In the genomic region with DNA sequence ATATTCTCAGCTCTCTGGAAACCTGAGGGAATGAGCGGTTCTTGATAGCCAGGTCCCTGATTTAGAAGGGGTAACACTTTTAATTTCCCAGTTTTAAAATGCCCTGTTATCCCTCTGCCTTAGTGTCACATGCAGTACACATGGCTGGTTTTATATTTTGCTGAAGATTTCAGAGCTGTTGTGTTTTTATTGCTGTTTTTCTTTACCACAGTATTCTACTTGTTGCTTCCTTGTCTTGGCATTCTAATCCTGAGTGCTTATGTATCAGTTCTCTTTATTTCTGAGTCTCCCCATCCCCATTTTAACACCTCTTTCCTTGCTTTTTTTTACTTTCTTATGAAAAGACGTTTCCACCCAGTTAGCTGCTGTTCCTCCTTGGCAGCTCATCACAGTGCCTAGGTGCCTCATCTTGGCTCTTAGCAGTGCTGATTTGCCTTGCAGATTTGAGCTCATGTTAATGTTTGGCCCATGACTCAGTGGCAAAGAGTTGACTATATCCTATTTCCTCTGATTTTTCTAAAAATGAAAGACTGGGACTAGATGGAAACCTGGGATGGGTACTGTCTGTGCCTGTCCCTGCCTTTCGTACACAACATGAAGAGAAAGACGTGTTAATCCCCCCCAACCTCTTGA, we compare ENCODE assay signal across 15 cellular contexts. TPM values are rescaled to one million over a fixed set of nuclear protein-coding genes. Genes with fewer than 3 reads are reported as not detected.
DNase-seq lines count a peak whose midpoint lies in the region; ATAC-seq and TF ChIP-seq lines count a peak whose summit lies in the region.
"Had no signal": no experiment of that assay in that cellular context is flagged by ENCODE, and none has a peak within 500 bp of the region (broad histone marks: within the 10 kb centered on the region; RNA-seq: fewer than 3 reads in every experiment).

No MANE protein-coding gene starts in this region.

- no peaks in the 10 kb centered on the region for H3K9me3 ChIP-seq in CD4-positive, alpha-beta memory T cell (ENCODE audit: control insufficient read depth in 1 of 2, low read length in 2 of 2)
- no peaks in the 10 kb centered on the region for H3K9me3 ChIP-seq in gastroesophageal sphincter
- H3K9me3 ChIP-seq: esophagus muscularis mucosa, sigmoid colon had no signal

- TF ChIP-seq POLR2A in gastroesophageal sphincter (IDR thresholded peaks at IDR 0.05): no peak

- peaks cover 18% of the 10 kb centered on the region for H3K36me3 ChIP-seq in CD4-positive, alpha-beta memory T cell (ENCODE audit: insufficient read depth, low read length)
- peaks cover 8 to 33% of the 10 kb centered on the region in 2 donors for H3K36me3 ChIP-seq in gastroesophageal sphincter

- no peak for ATAC-seq in naive thymus-derived CD8-positive, alpha-beta T cell
- no peak for ATAC-seq in HG03565 (IDR thresholded peaks at IDR 0.05; ENCODE audit: unreplicated experiment)
- ATAC-seq in gastroesophageal sphincter: no peak
- ATAC-seq in GM21367 (IDR thresholded peaks at IDR 0.05; ENCODE audit: unreplicated experiment): no peak
- ATAC-seq in GM21576 (IDR thresholded peaks at IDR 0.05; ENCODE audit: unreplicated experiment): no peak
- ATAC-seq: PC-3 had no signal

- H3K27me3 ChIP-seq in CD4-positive, alpha-beta memory T cell (ENCODE audit: insufficient read depth, low read length): no peaks in the 10 kb centered on the region
- H3K27me3 ChIP-seq in gastroesophageal sphincter: no peaks in the 10 kb centered on the region
- H3K27me3 ChIP-seq: esophagus muscularis mucosa, sigmoid colon had no signal

- H3K4me3 ChIP-seq in CD4-positive, alpha-beta memory T cell (ENCODE audit: low read length in 2 of 2): peak overlapping the region in 1 of 2 donors; percentile 58
- H3K4me3 ChIP-seq in gastroesophageal sphincter: no peak overlapping the region
- H3K4me3 ChIP-seq: esophagus muscularis mucosa, sigmoid colon had no signal

- no peak for TF ChIP-seq CTCF in gastroesophageal sphincter (IDR thresholded peaks at IDR 0.05)

- peak overlapping the region; percentile 76 to 97 (median 83) for H3K4me3 Mint-ChIP-seq in CD4-positive, alpha-beta memory T cell
- peak overlapping the region; percentile 41 to 88 (median 72) for H3K4me3 Mint-ChIP-seq in IgD-negative memory B cell
- H3K4me3 Mint-ChIP-seq in activated T-helper 1 cell treated with anti-CD3 and anti-CD28 coated beads, Interleukin-12 subunit alpha, Interleukin-12 subunit beta, Interleukin-2, Interleukin-4 antibody, amounts not matched to agents 30 ng/mL and 10 ng/mL and 1 ng/mL, durations not matched to agents 14 hours and 24 hours and 36 hours: peak overlapping the region; percentile 55
- H3K4me3 Mint-ChIP-seq in naive thymus-derived CD8-positive, alpha-beta T cell: peak overlapping the region; percentile 32 to 81 (median 58)

- 60 to 80% methylated on average over 3 of the region's 4 CpGs for WGBS in gastroesophageal sphincter (ENCODE audit: low coverage in 1 of 2), 2 donors

- POLR2A ChIA-PET in CD4-positive, alpha-beta memory T cell (lab: Charles Lee; ENCODE audit: partially characterized antibody): interaction anchor here (0.7 to 2.9 kb wide), 4 partner anchors 14 to 1666 kb away, joined by 3 to 13 read pairs (median 6); no protein-coding TSS in a partner anchor
- POLR2A ChIA-PET in naive thymus-derived CD8-positive, alpha-beta T cell (lab: Charles Lee): no interaction called here

- peaks cover 75% of the 10 kb centered on the region for H3K4me1 ChIP-seq in CD4-positive, alpha-beta memory T cell (ENCODE audit: insufficient read depth, low read length)
- peaks cover 9 to 40% (median 10%) of the 10 kb centered on the region in 3 donors for H3K4me1 ChIP-seq in gastroesophageal sphincter

- H3K9me3 Mint-ChIP-seq in CD4-positive, alpha-beta memory T cell: peaks cover 0 to 2% (median 0%) of the 10 kb centered on the region in 8 donors
- no peaks in the 10 kb centered on the region for H3K9me3 Mint-ChIP-seq in IgD-negative memory B cell
- no peaks in the 10 kb centered on the region for H3K9me3 Mint-ChIP-seq in activated T-helper 1 cell treated with anti-CD3 and anti-CD28 coated beads, Interleukin-12 subunit alpha, Interleukin-12 subunit beta, Interleukin-2, Interleukin-4 antibody, amounts not matched to agents 30 ng/mL and 10 ng/mL and 1 ng/mL, durations not matched to agents 14 hours and 24 hours and 36 hours
- no peaks in the 10 kb centered on the region for H3K9me3 Mint-ChIP-seq in naive thymus-derived CD8-positive, alpha-beta T cell

- no peak for TF ChIP-seq EP300 in gastroesophageal sphincter (IDR thresholded peaks at IDR 0.05)

- no peaks in the 10 kb centered on the region for H3K27me3 Mint-ChIP-seq in CD4-positive, alpha-beta memory T cell
- no peaks in the 10 kb centered on the region for H3K27me3 Mint-ChIP-seq in IgD-negative memory B cell
- no peaks in the 10 kb centered on the region for H3K27me3 Mint-ChIP-seq in activated T-helper 1 cell treated with anti-CD3 and anti-CD28 coated beads, Interleukin-12 subunit alpha, Interleukin-12 subunit beta, Interleukin-2, Interleukin-4 antibody, amounts not matched to agents 30 ng/mL and 10 ng/mL and 1 ng/mL, durations not matched to agents 14 hours and 24 hours and 36 hours (ENCODE audit: insufficient read depth)
- H3K27me3 Mint-ChIP-seq in naive thymus-derived CD8-positive, alpha-beta T cell: no peaks in the 10 kb centered on the region

- peaks cover 56 to 86% (median 73%) of the 10 kb centered on the region in 4 donors for H3K4me1 Mint-ChIP-seq in CD4-positive, alpha-beta memory T cell
- peaks cover 47 to 50% (median 49%) of the 10 kb centered on the region in 3 donors for H3K4me1 Mint-ChIP-seq in IgD-negative memory B cell
- peaks cover 73% of the 10 kb centered on the region for H3K4me1 Mint-ChIP-seq in activated T-helper 1 cell treated with anti-CD3 and anti-CD28 coated beads, Interleukin-12 subunit alpha, Interleukin-12 subunit beta, Interleukin-2, Interleukin-4 antibody, amounts not matched to agents 30 ng/mL and 10 ng/mL and 1 ng/mL, durations not matched to agents 14 hours and 24 hours and 36 hours (ENCODE audit: low read depth)
- H3K4me1 Mint-ChIP-seq in naive thymus-derived CD8-positive, alpha-beta T cell: peaks cover 37 to 67% (median 57%) of the 10 kb centered on the region in 4 donors

- CTCF ChIA-PET in CD4-positive, alpha-beta memory T cell (lab: Charles Lee; ENCODE audit: partially characterized antibody): interaction anchor here (1.2 to 6.4 kb wide), 5 partner anchors 11 to 24 kb away, joined by 3 to 58 read pairs (median 12); a partner anchor contains a TSS

- peaks cover 29 to 48% of the 10 kb centered on the region in 2 donors for H3K36me3 Mint-ChIP-seq in CD4-positive, alpha-beta memory T cell
- peaks cover 9% of the 10 kb centered on the region for H3K36me3 Mint-ChIP-seq in IgD-negative memory B cell
- peaks cover 56% of the 10 kb centered on the region for H3K36me3 Mint-ChIP-seq in activated T-helper 1 cell treated with anti-CD3 and anti-CD28 coated beads, Interleukin-12 subunit alpha, Interleukin-12 subunit beta, Interleukin-2, Interleukin-4 antibody, amounts not matched to agents 30 ng/mL and 10 ng/mL and 1 ng/mL, durations not matched to agents 14 hours and 24 hours and 36 hours (ENCODE audit: low read depth)
- peaks cover 0 to 44% (median 9%) of the 10 kb centered on the region in 3 donors for H3K36me3 Mint-ChIP-seq in naive thymus-derived CD8-positive, alpha-beta T cell

- DNase-seq in CD4-positive, alpha-beta memory T cell: peak in 1 of 5 donors; percentile 9
- no peak for DNase-seq in activated T-helper 1 cell treated with anti-CD3 and anti-CD28 coated beads, Interleukin-12 subunit alpha, Interleukin-12 subunit beta, Interleukin-2, Interleukin-4 antibody, amounts not matched to agents 30 ng/mL and 10 ng/mL and 1 ng/mL, durations not matched to agents 14 hours and 24 hours and 36 hours (ENCODE audit: low spot score)
- no peak for DNase-seq in naive thymus-derived CD8-positive, alpha-beta T cell
- DNase-seq: NCI-H1417; NCI-H2227 treated with DMSO at 0.1 percent for 48 hours; PC-3; sigmoid colon; stimulated activated CD4-positive, alpha-beta T cell treated with anti-CD3 and anti-CD28 coated beads, Interleukin-4, amount 100 ng/mL, for 4 hours had no signal

- peak overlapping the region; percentile 90 to 97 (median 93) for H3K27ac Mint-ChIP-seq in CD4-positive, alpha-beta memory T cell
- peak overlapping the region; percentile 36 to 88 (median 79) for H3K27ac Mint-ChIP-seq in IgD-negative memory B cell
- peak overlapping the region; percentile 49 for H3K27ac Mint-ChIP-seq in activated T-helper 1 cell treated with anti-CD3 and anti-CD28 coated beads, Interleukin-12 subunit alpha, Interleukin-12 subunit beta, Interleukin-2, Interleukin-4 antibody, amounts not matched to agents 30 ng/mL and 10 ng/mL and 1 ng/mL, durations not matched to agents 14 hours and 24 hours and 36 hours
- peak overlapping the region; percentile 68 to 91 (median 84) for H3K27ac Mint-ChIP-seq in naive thymus-derived CD8-positive, alpha-beta T cell

- intact Hi-C loops in CD4-positive, alpha-beta memory T cell (cut with micrococcal nuclease): loop anchor here (1.0 kb wide), 1 partner anchor 15 kb away; no protein-coding TSS in a partner anchor
- intact Hi-C loops in activated T-helper 1 cell treated with anti-CD3 and anti-CD28 coated beads, Interleukin-12 subunit alpha, Interleukin-12 subunit beta, Interleukin-2, Interleukin-4 antibody, amounts not matched to agents 30 ng/mL and 10 ng/mL and 1 ng/mL, durations not matched to agents 14 hours and 24 hours and 36 hours (cut with micrococcal nuclease): loop anchor here (10.0 kb wide), 2 partner anchors 582 to 1378 kb away; no protein-coding TSS in a partner anchor

- H3K27ac ChIP-seq in CD4-positive, alpha-beta memory T cell (ENCODE audit: low read depth, low read length): peak overlapping the region; percentile 65
- no peak overlapping the region for H3K27ac ChIP-seq in gastroesophageal sphincter
- H3K27ac ChIP-seq: C4-2B, esophagus muscularis mucosa, sigmoid colon had no signal

RNA-seq across cellular contexts. Expression of a gene that starts 3.7 kb away (rescaled TPM):
- 100 to 1,000 TPM in 1 of 2 experiments, 10 to 100 TPM in 1; 97.1 to 107 TPM for total RNA-seq in CD4-positive, alpha-beta memory T cell
- polyA plus RNA-seq in CD4-positive, alpha-beta memory T cell: 100 to 1,000 TPM in 1 of 2 donors, 10 to 100 TPM in 1; 50.9 to 117 TPM
- 27.4 TPM for polyA plus RNA-seq in IgD-negative memory B cell
- total RNA-seq in activated T-helper 1 cell treated with anti-CD3 and anti-CD28 coated beads, Interleukin-12 subunit alpha, Interleukin-12 subunit beta, Interleukin-2, Interleukin-4 antibody, amounts not matched to agents 30 ng/mL and 10 ng/mL and 1 ng/mL, durations not matched to agents 14 hours and 24 hours and 36 hours: 83.0 and 90.4 TPM in 2 replicates
- 10 to 100 TPM; 54.1 to 63.9 TPM for total RNA-seq in naive thymus-derived CD8-positive, alpha-beta T cell
- polyA plus RNA-seq in naive thymus-derived CD8-positive, alpha-beta T cell: 10 to 100 TPM; 26.1 to 33.3 (median 32.5) TPM
- total RNA-seq in gastroesophageal sphincter: 10 to 100 TPM; 29.3 to 44.0 (median 35.5) TPM

RNA-seq across cellular contexts. Expression of a gene that starts 3.8 kb away (rescaled TPM):
- total RNA-seq in CD4-positive, alpha-beta memory T cell: 10 to 100 TPM; 11.3 to 14.0 TPM
- 10 to 100 TPM; 11.1 to 17.6 TPM for polyA plus RNA-seq in CD4-positive, alpha-beta memory T cell
- polyA plus RNA-seq in IgD-negative memory B cell: 11.2 TPM
- 13.5 and 18.6 TPM in 2 replicates for total RNA-seq in activated T-helper 1 cell treated with anti-CD3 and anti-CD28 coated beads, Interleukin-12 subunit alpha, Interleukin-12 subunit beta, Interleukin-2, Interleukin-4 antibody, amounts not matched to agents 30 ng/mL and 10 ng/mL and 1 ng/mL, durations not matched to agents 14 hours and 24 hours and 36 hours
- total RNA-seq in naive thymus-derived CD8-positive, alpha-beta T cell: 10 to 100 TPM; 13.3 to 13.7 TPM
- 10 to 100 TPM in 2 of 3 donors, 1 to 10 TPM in 1; 6.0 to 13.1 (median 11.0) TPM for polyA plus RNA-seq in naive thymus-derived CD8-positive, alpha-beta T cell
- 10 to 100 TPM in 2 of 4 donors, 1 to 10 TPM in 2; 4.6 to 14.4 (median 10.1) TPM for total RNA-seq in gastroesophageal sphincter

RNA-seq across cellular contexts. Expression of a gene that starts 21.7 kb away (rescaled TPM):
- not detected for total RNA-seq in CD4-positive, alpha-beta memory T cell
- not detected for polyA plus RNA-seq in CD4-positive, alpha-beta memory T cell
- not detected for polyA plus RNA-seq in IgD-negative memory B cell
- not detected in 2 replicates for total RNA-seq in activated T-helper 1 cell treated with anti-CD3 and anti-CD28 coated beads, Interleukin-12 subunit alpha, Interleukin-12 subunit beta, Interleukin-2, Interleukin-4 antibody, amounts not matched to agents 30 ng/mL and 10 ng/mL and 1 ng/mL, durations not matched to agents 14 hours and 24 hours and 36 hours
- total RNA-seq in naive thymus-derived CD8-positive, alpha-beta T cell: not detected
- polyA plus RNA-seq in naive thymus-derived CD8-positive, alpha-beta T cell: not detected
- under 1 TPM in 1 of 4 donors, not detected in 3; 0.54 TPM for total RNA-seq in gastroesophageal sphincter
